8 cellular contexts compared by ENCODE assay signal in the genomic region with DNA sequence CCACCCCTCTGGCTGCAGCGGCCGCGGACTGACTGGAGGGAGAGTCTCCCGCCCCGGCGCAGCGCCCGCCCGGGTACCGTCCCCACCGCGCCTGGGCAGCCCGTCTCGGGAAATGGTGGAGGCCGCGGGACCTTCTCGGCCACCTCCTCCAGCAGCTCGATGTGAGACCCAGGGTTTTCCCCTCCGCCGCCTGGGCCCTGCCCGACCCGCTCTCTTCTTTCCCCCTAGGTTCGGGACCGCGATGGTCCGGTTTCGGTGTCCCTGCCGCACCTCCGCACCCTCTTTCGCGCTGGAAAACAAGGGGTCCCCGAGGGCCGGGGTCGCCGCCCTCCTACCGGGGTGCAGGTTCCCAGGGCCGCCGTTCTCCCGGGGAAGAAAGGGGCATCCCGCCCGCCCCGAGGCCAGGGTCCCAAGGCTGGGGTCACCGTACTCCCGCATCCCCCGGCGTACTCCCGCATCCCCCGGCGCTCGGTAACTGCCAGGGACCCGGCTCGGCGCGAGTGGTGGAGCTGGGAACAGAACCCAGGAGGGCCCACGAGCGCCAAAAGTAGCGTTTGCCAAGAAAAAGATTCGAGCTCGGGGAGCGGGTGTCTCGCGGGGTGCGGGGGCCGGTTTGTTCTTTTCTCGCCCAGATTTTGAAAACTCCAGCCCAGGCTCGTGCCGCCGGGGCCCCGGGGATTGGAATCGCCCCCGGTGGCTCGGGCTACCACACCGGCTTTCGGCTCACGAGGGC. TPM values are rescaled to one million over a fixed set of nuclear protein-coding genes. Genes with fewer than 3 reads are reported as not detected.
DNase-seq lines count a peak whose midpoint lies in the region; ATAC-seq and TF ChIP-seq lines count a peak whose summit lies in the region.

No MANE protein-coding gene starts in this region.

- H2BK120ac ChIP-seq in trophoblast cell (ENCODE audit: insufficient read depth, low read length, poor library complexity) = peak overlapping the region; percentile 96

- peak overlapping the region; percentile 92 for H2BK12ac ChIP-seq in trophoblast cell (ENCODE audit: low read length)

- H4K91ac ChIP-seq in trophoblast cell (ENCODE audit: low read depth, low read length) = peak overlapping the region; percentile 79

- H2AFZ ChIP-seq in trophoblast cell (ENCODE audit: insufficient read depth, low read length, poor library complexity) = peak overlapping the region; percentile 47

- peaks cover 3 to 8% of the 10 kb centered on the region in 2 experiments for H3K36me3 ChIP-seq in trophoblast cell (ENCODE audit: control insufficient read depth in 1 of 2, insufficient read depth in 2 of 2, low read length in 2 of 2)

- H3K9me3 ChIP-seq in trophoblast cell (ENCODE audit: insufficient read depth, low read depth, low read length) = peaks cover 2% of the 10 kb centered on the region

- CTCF ChIA-PET in activated CD8-positive, alpha-beta memory T cell treated with anti-CD3 and anti-CD28 coated beads, Interleukin-2, amount 10 ng/mL, durations not matched to agents 7 days and 5 days (lab: Charles Lee) = interaction anchor here (0.9 to 1.5 kb wide), 3 partner anchors 24 to 64 kb away, joined by 3 to 4 read pairs (median 3); no protein-coding TSS in a partner anchor

- H3K4me1 ChIP-seq in trophoblast cell (ENCODE audit: control insufficient read depth in 1 of 2, insufficient read depth in 2 of 2, low read length in 2 of 2) = peaks cover 18 to 23% of the 10 kb centered on the region in 2 experiments

- H3K27ac ChIP-seq in trophoblast cell (ENCODE audit: low read depth, low read length) = peak overlapping the region; percentile 98

- peak overlapping the region; percentile 83 for H3K4me3 ChIP-seq in trophoblast cell (ENCODE audit: low read depth, low read length)

- H2BK5ac ChIP-seq in trophoblast cell (ENCODE audit: low read depth, low read length, poor library complexity) = peak overlapping the region; percentile 97

- H3K4ac ChIP-seq in trophoblast cell (ENCODE audit: low read depth, low read length) = peak overlapping the region; percentile 100

- H3K18ac ChIP-seq in trophoblast cell (ENCODE audit: low read length) = peak overlapping the region; percentile 15

- peaks cover 14% of the 10 kb centered on the region for H3K27me3 Mint-ChIP-seq in HFFc6 (ENCODE audit: insufficient read depth)
- H3K27me3 Mint-ChIP-seq in activated CD8-positive, alpha-beta memory T cell treated with anti-CD3 and anti-CD28 coated beads, Interleukin-2, amount 10 ng/mL, durations not matched to agents 7 days and 5 days = peaks cover 70% of the 10 kb centered on the region

- H3K14ac ChIP-seq in trophoblast cell (ENCODE audit: low read length) = peak overlapping the region; percentile 97

- DNase-seq in HFFc6 = no peak
- no peak for DNase-seq in activated CD8-positive, alpha-beta memory T cell treated with anti-CD3 and anti-CD28 coated beads, Interleukin-2, amount 10 ng/mL, durations not matched to agents 7 days and 5 days
- peak in 35 of 42 donors; percentile 23 to 74 (median 58) for DNase-seq in head of caudate nucleus
- peak in 1 of 2 donors; percentile 43 for DNase-seq in trophoblast cell
- DNase-seq in amniotic stem cell (lab: John Stamatoyannopoulos, UW) = no peak
- DNase-seq in 8988T = no peak

- H3K27me3 ChIP-seq in trophoblast cell (ENCODE audit: insufficient read depth, low read length) = no peaks in the 10 kb centered on the region

- H4K12ac ChIP-seq in trophoblast cell (ENCODE audit: low read depth, low read length) = peak overlapping the region; percentile 58

- H3K27ac Mint-ChIP-seq in HFFc6 = peak overlapping the region; percentile 96
- no peak overlapping the region for H3K27ac Mint-ChIP-seq in activated CD8-positive, alpha-beta memory T cell treated with anti-CD3 and anti-CD28 coated beads, Interleukin-2, amount 10 ng/mL, durations not matched to agents 7 days and 5 days

- TF ChIP-seq CTCF in HFFc6 (IDR thresholded peaks at IDR 0.05) = no peak

- peak overlapping the region; percentile 92 for H3K4me3 Mint-ChIP-seq in HFFc6
- H3K4me3 Mint-ChIP-seq in activated CD8-positive, alpha-beta memory T cell treated with anti-CD3 and anti-CD28 coated beads, Interleukin-2, amount 10 ng/mL, durations not matched to agents 7 days and 5 days = peak overlapping the region; percentile 22

- peak overlapping the region; percentile 96 for H2AK5ac ChIP-seq in trophoblast cell (ENCODE audit: low read length)

- intact Hi-C loops in head of caudate nucleus (cut with DNase I) = no loop called here

- no CpG with 5 or more reads among the region's 75 CpGs for WGBS in trophoblast cell (ENCODE audit: extremely low coverage, insufficient coverage, insufficient read length)

- peak overlapping the region; percentile 95 for H3K4me2 ChIP-seq in trophoblast cell (ENCODE audit: low read length)

- no peak overlapping the region for H3K23ac ChIP-seq in trophoblast cell (ENCODE audit: low read length)

- peaks cover 56% of the 10 kb centered on the region for H3K79me2 ChIP-seq in trophoblast cell (ENCODE audit: control insufficient read depth, insufficient read depth, low read length, poor library complexity)

- ATAC-seq in activated CD8-positive, alpha-beta memory T cell treated with anti-CD3 and anti-CD28 coated beads, Interleukin-2, amount 10 ng/mL, durations not matched to agents 7 days and 5 days = no peak
- no peak for ATAC-seq in GM19467 (IDR thresholded peaks at IDR 0.05; ENCODE audit: unreplicated experiment)
- no peak for ATAC-seq in HG03025 (IDR thresholded peaks at IDR 0.05; ENCODE audit: low FRiP score, unreplicated experiment)

- peaks cover 23% of the 10 kb centered on the region for H3K4me1 Mint-ChIP-seq in HFFc6 (ENCODE audit: low read depth)
- H3K4me1 Mint-ChIP-seq in activated CD8-positive, alpha-beta memory T cell treated with anti-CD3 and anti-CD28 coated beads, Interleukin-2, amount 10 ng/mL, durations not matched to agents 7 days and 5 days = peaks cover 24% of the 10 kb centered on the region

- no peaks in the 10 kb centered on the region for H3K9me3 Mint-ChIP-seq in HFFc6
- no peaks in the 10 kb centered on the region for H3K9me3 Mint-ChIP-seq in activated CD8-positive, alpha-beta memory T cell treated with anti-CD3 and anti-CD28 coated beads, Interleukin-2, amount 10 ng/mL, durations not matched to agents 7 days and 5 days (ENCODE audit: low read depth)

- H3K9ac ChIP-seq in trophoblast cell (ENCODE audit: low read length) = peak overlapping the region; percentile 99

- H3K79me1 ChIP-seq in trophoblast cell (ENCODE audit: low read length) = peaks cover 78% of the 10 kb centered on the region

- peaks cover 4% of the 10 kb centered on the region for H3K36me3 Mint-ChIP-seq in HFFc6 (ENCODE audit: low read depth)
- no peaks in the 10 kb centered on the region for H3K36me3 Mint-ChIP-seq in activated CD8-positive, alpha-beta memory T cell treated with anti-CD3 and anti-CD28 coated beads, Interleukin-2, amount 10 ng/mL, durations not matched to agents 7 days and 5 days

- peak overlapping the region; percentile 78 for H4K8ac ChIP-seq in trophoblast cell (ENCODE audit: low read depth, low read length)

RNA-seq across cellular contexts. Expression of a gene that starts 3.4 kb away (rescaled TPM):
- 10 to 100 TPM; 70.6 to 87.1 (median 79.9) TPM for total RNA-seq in HFFc6 (2021; fragmentation: NEBNext Ultra II Directional; extraction: Animal tissue kit (Norgen Biotek cat#: 25700))
- total RNA-seq in activated CD8-positive, alpha-beta memory T cell treated with anti-CD3 and anti-CD28 coated beads, Interleukin-2, amount 10 ng/mL, durations not matched to agents 7 days and 5 days = 10 to 100 TPM; 64.0 to 65.7 TPM
- polyA plus RNA-seq in trophoblast cell (2013) = 39.0 and 39.9 TPM in 2 replicates

Comparison
In these comparisons a context has a peak if more than half of its experiments do, and no peak if none do; other contexts are left out.
1. DNase-seq: peak in head of caudate nucleus (35 of 42); none in HFFc6 (single experiment), activated CD8-positive, alpha-beta memory T cell treated with anti-CD3 and anti-CD28 coated beads, Interleukin-2, amount 10 ng/mL, durations not matched to agents 7 days and 5 days (single experiment), amniotic stem cell (single experiment) and 8988T (single experiment).